13 cellular contexts compared by ENCODE assay signal in genomic region chr16:1778200-1779179, GRCh38. TPM values are rescaled to one million over a fixed set of nuclear protein-coding genes. Genes with fewer than 3 reads are reported as not detected.
DNase-seq lines count a peak whose midpoint lies in the region; TF ChIP-seq lines count a peak whose summit lies in the region.
"Had no signal": no experiment of that assay in that cellular context is flagged by ENCODE, and none has a peak within 500 bp of the region (broad histone marks: within the 10 kb centered on the region; RNA-seq: fewer than 3 reads in every experiment).

No MANE protein-coding gene starts in this region.

- no peaks in the 10 kb centered on the region for H3K27me3 ChIP-seq in esophagus squamous epithelium

- TF ChIP-seq CTCF in 22Rv1 (IDR thresholded peaks at IDR 0.05) (no peak), esophagus squamous epithelium (IDR thresholded peaks at IDR 0.05) (no peak)

- H3K27ac ChIP-seq in 22Rv1 = peak overlapping the region; percentile 93
- H3K27ac ChIP-seq in esophagus squamous epithelium = peak overlapping the region in 3 of 4 donors; percentile 31 to 97 (median 57)

- TF ChIP-seq POLR2A in esophagus squamous epithelium (IDR thresholded peaks at IDR 0.05) = no peak

- H3K4me1 ChIP-seq in esophagus squamous epithelium = peaks cover 27 to 77% (median 28%) of the 10 kb centered on the region in 3 donors

- CTCF ChIA-PET in HEK293T (lab: Yijun Ruan, JAX) = no interaction called here

- intact Hi-C loops in esophagus squamous epithelium (cut with DNase I) = no loop called here

- H3K36me3 ChIP-seq in esophagus squamous epithelium = peaks cover 6 to 67% (median 28%) of the 10 kb centered on the region in 3 donors

- WGBS in esophagus squamous epithelium, 2 donors = 65 to 68% methylated on average over 2 to 4 of the region's 34 CpGs

- no peak for DNase-seq in HEK293T (ENCODE audit: extremely low spot score)
- DNase-seq in esophagus squamous epithelium (lab: John Stamatoyannopoulos, UW) = no peak
- no peak for DNase-seq in DMS79 treated with DMSO at 0.1 percent for 48 hours (lab: John Stamatoyannopoulos, UW)
- DNase-seq in GM19238 (ENCODE audit: insufficient read length, low spot score) = no peak
- DNase-seq in cerebellar cortex (ENCODE audit: low spot score) = no peak
- DNase-seq: activated CD4-positive, alpha-beta T cell treated with anti-CD3 and anti-CD28 coated beads, Interleukin-2, amount 10 ng/mL, durations not matched to agents 7 days and 5 days; activated effector memory CD4-positive, alpha-beta T cell treated with anti-CD3 and anti-CD28 coated beads, Interleukin-2, amount 50 U/mL, for 16 hours; cerebellar nuclear complex; HCEC 1CT; NCI-H2171 treated with DMSO at 0.1 percent for 48 hours; stimulated activated CD4-positive, alpha-beta T cell treated with anti-CD3 and anti-CD28 coated beads, Interleukin-4, amount 100 ng/mL, for 4 hours; stimulated activated naive CD8-positive, alpha-beta T cell treated with anti-CD3 and anti-CD28 coated beads, Interleukin-15, amount 100 ng/mL, for 72 hours had no signal

- no peak overlapping the region for H3K4me3 ChIP-seq in esophagus squamous epithelium

- H3K9me3 ChIP-seq in esophagus squamous epithelium = no peaks in the 10 kb centered on the region

- POLR2A ChIA-PET in HEK293T (lab: Yijun Ruan, JAX) = interaction anchor here (1.3 to 2.1 kb wide), 3 partner anchors 49 to 193 kb away, joined by 4 to 6 read pairs (median 5); partner anchors contain the start of genes FAHD1, HAGH, MAPK8IP3 and TBL3

TF ChIP-seq in HEK293T, 16 proteins besides CTCF, POLR2A, EP300 and RAD21:
- TF ChIP-seq ZNF384 (IDR thresholded peaks at IDR 0.05) = no peak
- TF ChIP-seq PKNOX1 (IDR thresholded peaks at IDR 0.05) = peak; percentile 20; the same call in 1 of the 2 replicates

RNA-seq across cellular contexts. Expression of gene SPSB3, which starts 3.9 kb away (rescaled TPM):
- 10 to 100 TPM; 27.8 to 84.5 (median 45.1) TPM for total RNA-seq in esophagus squamous epithelium

RNA-seq across cellular contexts. Expression of gene NUBP2, which starts 4.3 kb away (rescaled TPM):
- total RNA-seq in esophagus squamous epithelium = 10 to 100 TPM; 71.4 to 91.5 (median 79.5) TPM

RNA-seq across cellular contexts. Expression of gene MRPS34, which starts 5.6 kb away (rescaled TPM):
- 100 to 1,000 TPM in 3 of 4 donors, 10 to 100 TPM in 1; 89.5 to 158 (median 114) TPM for total RNA-seq in esophagus squamous epithelium

RNA-seq across cellular contexts. Expression of gene EME2, which starts 5.9 kb away (rescaled TPM):
- 10 to 100 TPM in 2 of 4 donors, 1 to 10 TPM in 2; 8.8 to 14.4 (median 10.1) TPM for total RNA-seq in esophagus squamous epithelium

RNA-seq across cellular contexts. Expression of gene NME3, which starts 7.1 kb away (rescaled TPM):
- 10 to 100 TPM; 30.2 to 57.1 (median 53.6) TPM for total RNA-seq in esophagus squamous epithelium
